ENCODE assay signal across 23 cellular contexts in the genomic region with DNA sequence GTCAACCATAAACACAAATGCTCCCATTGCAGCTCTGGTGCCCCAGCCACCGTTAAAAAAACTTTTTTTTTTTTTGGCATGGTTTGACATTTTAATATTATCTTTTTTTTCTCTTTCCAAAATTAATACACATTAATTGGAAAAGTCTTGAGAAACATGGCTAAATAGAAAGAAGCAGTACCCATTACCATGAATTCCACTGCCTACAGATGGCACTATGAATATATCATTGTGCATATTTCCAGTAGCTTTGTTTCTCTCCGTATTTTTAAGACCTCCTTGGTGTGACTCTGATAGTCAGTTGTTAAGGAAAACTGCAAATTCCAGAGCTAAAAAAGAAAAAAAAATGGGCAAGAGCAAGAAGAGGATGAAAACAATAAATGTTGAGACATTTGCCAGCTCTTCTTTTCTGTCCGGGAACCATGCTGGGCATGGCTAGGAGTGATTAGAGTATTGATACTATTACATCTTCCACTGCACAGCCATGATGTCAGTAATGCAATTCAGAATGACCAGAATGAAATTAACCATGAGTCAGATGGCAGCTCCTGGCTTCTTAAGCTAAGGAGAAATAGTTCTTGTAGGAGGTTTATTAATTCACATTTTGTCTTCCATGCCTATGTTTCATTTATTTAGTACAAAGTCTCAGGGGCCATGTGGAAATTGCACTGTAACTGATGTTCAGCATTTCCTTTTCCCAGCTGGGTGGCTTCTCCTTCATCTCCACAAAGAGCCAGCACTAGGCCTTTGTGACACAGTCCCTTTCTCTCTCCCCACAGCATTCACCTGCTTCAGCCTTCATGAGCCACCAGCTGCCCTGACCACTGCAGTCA. TPM values are rescaled to one million over a fixed set of nuclear protein-coding genes. Genes with fewer than 3 reads are reported as not detected.
DNase-seq lines count a peak whose midpoint lies in the region; ATAC-seq, FAIRE-seq and TF ChIP-seq lines count a peak whose summit lies in the region.
"Had no signal": no experiment of that assay in that cellular context is flagged by ENCODE, and none has a peak within 500 bp of the region (broad histone marks: within the 10 kb centered on the region; RNA-seq: fewer than 3 reads in every experiment).

No MANE protein-coding gene starts in this region.

- H3K4me1 Mint-ChIP-seq in nephron progenitor cell, result no peaks in the 10 kb centered on the region
- H3K4me1 Mint-ChIP-seq: activated naive CD4-positive, alpha-beta T cell treated with anti-CD3 and anti-CD28 coated beads, Interleukin-2, amount 50 U/mL, for 24 hours; GM23338; naive thymus-derived CD4-positive, alpha-beta T cell had no signal

- no peak overlapping the region for H3K27ac Mint-ChIP-seq in nephron progenitor cell
- H3K27ac Mint-ChIP-seq: activated naive CD4-positive, alpha-beta T cell treated with anti-CD3 and anti-CD28 coated beads, Interleukin-2, amount 50 U/mL, for 24 hours; GM23338; naive thymus-derived CD4-positive, alpha-beta T cell; stimulated activated naive CD8-positive, alpha-beta T cell treated with anti-CD3 and anti-CD28 coated beads, Interleukin-15, Interleukin-2, amounts not matched to agents 100 ng/mL and 50 ng/mL, for 24 hours had no signal

- H3K4me3 ChIP-seq in left ventricle myocardium inferior, result no peak overlapping the region
- no peak overlapping the region for H3K4me3 ChIP-seq in pancreas
- H3K4me3 ChIP-seq: GM23338 had no signal

- intact Hi-C loops in left ventricle myocardium inferior (cut with micrococcal nuclease) (no loop called here), Right ventricle myocardium inferior (cut with DNase I) (loop anchor here (1.0 to 5.0 kb wide), 2 partner anchors 136 to 258 kb away; no protein-coding TSS in a partner anchor), pancreas (cut with DNase I) (no loop called here)

- ATAC-seq in Right ventricle myocardium inferior (no peak), pancreas (no peak)
- ATAC-seq: activated T-cell treated with anti-CD3 and anti-CD28 coated beads, Interleukin-2, amount 50 U/mL, for 4 hours; GM23338; naive thymus-derived CD4-positive, alpha-beta T cell had no signal

- WGBS in pancreas, 2 donors, result 55 to 68% methylated on average over 3 of the region's 3 CpGs

- H3K4me1 ChIP-seq in left ventricle myocardium inferior (no peaks in the 10 kb centered on the region), pancreas (no peaks in the 10 kb centered on the region)

- FAIRE-seq in pancreas (lab: Jason Lieb, UNC), result no peak
- FAIRE-seq: G401.6, GM12892, TTC549, urothelium cell line had no signal

- no peaks in the 10 kb centered on the region for H3K27me3 ChIP-seq in left ventricle myocardium inferior (ENCODE audit: low read depth)
- no peaks in the 10 kb centered on the region for H3K27me3 ChIP-seq in pancreas
- H3K27me3 ChIP-seq: brain microvascular endothelial cell had no signal

- DNase-seq in left ventricle myocardium inferior (no peak), Right ventricle myocardium inferior (ENCODE audit: missing footprints) (no peak), SHP77 (lab: John Stamatoyannopoulos, UW) (peak; percentile 44 to 64), fibroblast of gingiva (ENCODE audit: low read depth) (peak; percentile 19), NCI-H187 treated with DMSO at 0.1 percent for 48 hours (lab: John Stamatoyannopoulos, UW) (no peak), NCI-H82 treated with DMSO at 0.1 percent for 48 hours (lab: John Stamatoyannopoulos, UW; ENCODE audit: unreplicated experiment) (no peak), nephron progenitor cell (no peak), pancreas (no peak)
- DNase-seq: activated CD4-positive, alpha-beta T cell treated with anti-CD3 and anti-CD28 coated beads, Interleukin-2, amount 50 U/mL, for 48 hours; activated T-cell treated with anti-CD3 and anti-CD28 coated beads, Interleukin-2, amount 50 U/mL, for 4 hours; brain microvascular endothelial cell; COR-L47; effector CD4-positive, alpha-beta T cell; naive thymus-derived CD4-positive, alpha-beta T cell; NCI-H146; NCI-H446 had no signal

- H3K27me3 Mint-ChIP-seq in nephron progenitor cell (ENCODE audit: low read depth, poor library complexity), result peaks cover 3% of the 10 kb centered on the region

- H3K36me3 ChIP-seq in left ventricle myocardium inferior (no peaks in the 10 kb centered on the region), pancreas (no peaks in the 10 kb centered on the region)
- H3K36me3 ChIP-seq: brain microvascular endothelial cell had no signal

- TF ChIP-seq CTCF in left ventricle myocardium inferior (IDR thresholded peaks at IDR 0.05; ENCODE audit: borderline replicate concordance) (peak; percentile 44), nephron progenitor cell (IDR thresholded peaks at IDR 0.05) (no peak), pancreas (IDR thresholded peaks at IDR 0.05) (no peak)

- H3K9me3 ChIP-seq in left ventricle myocardium inferior (replicated peaks) (no peaks in the 10 kb centered on the region), pancreas (no peaks in the 10 kb centered on the region)

- no peaks in the 10 kb centered on the region for H3K36me3 Mint-ChIP-seq in nephron progenitor cell (ENCODE audit: low read depth)
- H3K36me3 Mint-ChIP-seq: activated naive CD4-positive, alpha-beta T cell treated with anti-CD3 and anti-CD28 coated beads, Interleukin-2, amount 50 U/mL, for 24 hours; naive thymus-derived CD4-positive, alpha-beta T cell had no signal

- H3K27ac ChIP-seq in left ventricle myocardium inferior (replicated peaks) (no peak overlapping the region), pancreas (no peak overlapping the region)
- H3K27ac ChIP-seq: brain microvascular endothelial cell had no signal

- no peaks in the 10 kb centered on the region for H3K9me3 Mint-ChIP-seq in nephron progenitor cell
- H3K9me3 Mint-ChIP-seq: activated naive CD4-positive, alpha-beta T cell treated with anti-CD3 and anti-CD28 coated beads, Interleukin-2, amount 50 U/mL, for 24 hours; activated T-cell treated with anti-CD3 and anti-CD28 coated beads, Interleukin-2, amount 50 U/mL, for 4 hours; GM23338; stimulated activated naive CD8-positive, alpha-beta T cell treated with anti-CD3 and anti-CD28 coated beads, Interleukin-15, Interleukin-2, amounts not matched to agents 100 ng/mL and 50 ng/mL, for 24 hours had no signal

- H3K4me3 Mint-ChIP-seq in nephron progenitor cell, result no peak overlapping the region
- H3K4me3 Mint-ChIP-seq: activated naive CD4-positive, alpha-beta T cell treated with anti-CD3 and anti-CD28 coated beads, Interleukin-2, amount 50 U/mL, for 24 hours; activated T-cell treated with anti-CD3 and anti-CD28 coated beads, Interleukin-2, amount 50 U/mL, for 4 hours; GM23338; naive thymus-derived CD4-positive, alpha-beta T cell; stimulated activated naive CD8-positive, alpha-beta T cell treated with anti-CD3 and anti-CD28 coated beads, Interleukin-15, Interleukin-2, amounts not matched to agents 100 ng/mL and 50 ng/mL, for 24 hours had no signal

RNA-seq across cellular contexts. Expression of a gene that starts 31.9 kb away (rescaled TPM):
- total RNA-seq in left ventricle myocardium inferior, result not detected
- not detected for total RNA-seq in Right ventricle myocardium inferior
- under 1 TPM; 0.09 to 0.73 (median 0.20) TPM for total RNA-seq in pancreas
- 1 to 10 TPM in 1 of 2 donors, under 1 TPM in 1; 0.11 to 1.9 TPM for polyA plus RNA-seq in pancreas
- total RNA-seq: activated T-cell treated with anti-CD3 and anti-CD28 coated beads, Interleukin-2, amount 50 U/mL, for 4 hours; naive thymus-derived CD4-positive, alpha-beta T cell had no signal
- polyA plus RNA-seq: naive thymus-derived CD4-positive, alpha-beta T cell had no signal

Comparison
In these comparisons a context has a peak if more than half of its experiments do, and no peak if none do; other contexts are left out.
1. DNase-seq: peak in SHP77 (2 of 2) and fibroblast of gingiva (single experiment); none in left ventricle myocardium inferior (single experiment), Right ventricle myocardium inferior (single experiment), NCI-H187 treated with DMSO at 0.1 percent for 48 hours (single experiment), NCI-H82 treated with DMSO at 0.1 percent for 48 hours (single experiment), nephron progenitor cell (single experiment) and pancreas (0 of 6).